8 cellular contexts compared by ENCODE assay signal in genomic region chr1:174159253-174160108, GRCh38. TPM values are rescaled to one million over a fixed set of nuclear protein-coding genes. Genes with fewer than 3 reads are reported as not detected.
A peak's percentile ranks its signal among the peaks of the same experiment; 100 is the strongest.
DNase-seq lines count a peak whose midpoint lies in the region; ATAC-seq and TF ChIP-seq lines count a peak whose summit lies in the region.

Gene RABGAP1L, plus strand, starts transcription at chr1:174159520.

- TF ChIP-seq CTCF in right atrium auricular region (IDR thresholded peaks at IDR 0.05), result no peak
- TF ChIP-seq CTCF in psoas muscle (IDR thresholded peaks at IDR 0.05), result no peak

- H3K36me3 ChIP-seq in right atrium auricular region (no peaks in the 10 kb centered on the region), psoas muscle (ENCODE audit: insufficient read depth in 1 of 2, low read depth in 1 of 2) (no peaks in the 10 kb centered on the region), urinary bladder (ENCODE audit: insufficient read depth) (no peaks in the 10 kb centered on the region)

- H3K9me3 ChIP-seq in right atrium auricular region (no peaks in the 10 kb centered on the region), psoas muscle (no peaks in the 10 kb centered on the region)

- peak within 1 kb of the TSS; percentile 97 for H3K27ac ChIP-seq in right atrium auricular region
- peak within 1 kb of the TSS; percentile 85 for H3K27ac ChIP-seq in psoas muscle
- peak within 1 kb of the TSS; percentile 92 for H3K27ac ChIP-seq in urinary bladder (ENCODE audit: low read depth)

- ATAC-seq in GM18502 (IDR thresholded peaks at IDR 0.05; ENCODE audit: poor library complexity, unreplicated experiment), result peak; percentile 62
- peak; percentile 76 for ATAC-seq in HG02943 (IDR thresholded peaks at IDR 0.05; ENCODE audit: low read depth, unreplicated experiment)
- peak; percentile 96 to 98 (median 97) for ATAC-seq in psoas muscle

- 0 to 1% (median 0%) methylated on average over 54 to 97 of the region's 97 CpGs for WGBS in psoas muscle, 3 donors
- under 1% methylated on average over 97 of the region's 97 CpGs for WGBS in urinary bladder

- DNase-seq in NCI-H187 treated with DMSO at 0.1 percent for 48 hours (lab: John Stamatoyannopoulos, UW) (peak; percentile 98), anterior cingulate cortex (lab: John Stamatoyannopoulos, UW) (peak; percentile 44 to 95 (median 89)), right atrium auricular region (ENCODE audit: low spot score) (peak; percentile 89), psoas muscle (peak; percentile 95 to 97)

- peaks cover 0 to 25% of the 10 kb centered on the region in 2 donors for H3K4me1 ChIP-seq in right atrium auricular region
- peaks cover 12% of the 10 kb centered on the region for H3K4me1 ChIP-seq in psoas muscle
- H3K4me1 ChIP-seq in urinary bladder (ENCODE audit: insufficient read depth), result no peaks in the 10 kb centered on the region

- H3K4me3 ChIP-seq in right atrium auricular region (peak within 1 kb of the TSS; percentile 91 to 95), psoas muscle (peak within 1 kb of the TSS; percentile 80), urinary bladder (ENCODE audit: low read depth, low read length) (peak within 1 kb of the TSS; percentile 81)

- intact Hi-C loops in T-helper 2 cell treated with Interferon-gamma antibody and Interleukin-4, amounts not matched to agents 100 ng/mL and 5 ng/mL, for 36 hours (cut with micrococcal nuclease), result loop anchor here (1.0 to 10.0 kb wide), 10 partner anchors 58 to 1627 kb away; partner anchors contain the start of genes CENPL, DARS2, KLHL20 and MRPS14
- intact Hi-C loops in psoas muscle (cut with DNase I), result loop anchor here (5.0 kb wide), 2 partner anchors 58 to 137 kb away; partner anchors contain the start of gene RC3H1 (in 2 of the 2)

- no peaks in the 10 kb centered on the region for H3K27me3 ChIP-seq in right atrium auricular region
- H3K27me3 ChIP-seq in psoas muscle (ENCODE audit: insufficient read depth in 3 of 3, low read length in 2 of 3), result no peaks in the 10 kb centered on the region

RNA-seq across cellular contexts. Expression of gene RABGAP1L, which starts in this region (rescaled TPM):
- total RNA-seq in T-helper 2 cell treated with Interferon-gamma antibody and Interleukin-4, amounts not matched to agents 100 ng/mL and 5 ng/mL, for 36 hours, result 48.8 and 52.1 TPM in 2 replicates
- total RNA-seq in right atrium auricular region, result 100 to 1,000 TPM; 148 to 174 TPM
- 10 to 100 TPM in 2 of 4 donors, 1 to 10 TPM in 2; 8.7 to 14.4 (median 11.7) TPM for total RNA-seq in psoas muscle
- 1 to 10 TPM; 2.9 to 5.5 (median 5.0) TPM for polyA plus RNA-seq in psoas muscle
- total RNA-seq in urinary bladder, result 102 TPM
- polyA plus RNA-seq in urinary bladder, result 14.5 TPM

Comparison
In these comparisons a context has a peak if more than half of its experiments do, and no peak if none do; other contexts are left out.
1. Peak in every context shown above with its lines: DNase-seq, ATAC-seq, H3K4me3 ChIP-seq and H3K27ac ChIP-seq.